In the genomic region with DNA sequence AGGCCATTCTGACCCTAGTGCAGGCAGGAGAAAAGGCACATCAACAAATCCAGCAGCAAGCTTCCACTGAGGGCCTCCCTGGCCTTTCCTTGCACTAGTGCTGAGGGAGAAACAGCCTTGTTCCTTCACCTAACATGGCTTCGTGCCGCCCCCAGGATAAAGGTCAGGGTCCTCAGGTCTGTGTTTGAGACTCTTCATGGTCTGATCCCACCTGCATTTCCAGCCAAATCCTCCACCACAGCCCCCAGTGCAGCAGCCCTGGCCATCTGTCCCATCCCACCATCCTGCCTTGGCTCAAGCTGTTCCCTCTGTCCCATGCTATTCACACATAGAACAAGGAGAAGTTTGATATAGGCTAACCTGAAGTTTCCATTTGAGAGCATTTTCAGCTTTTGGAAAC, we compare ENCODE assay signal across 6 cellular contexts. TPM values are rescaled to one million over a fixed set of nuclear protein-coding genes. Genes with fewer than 3 reads are reported as not detected.
"Had no signal": no experiment of that assay in that cellular context is flagged by ENCODE, and none has a peak within 500 bp of the region (broad histone marks: within the 10 kb centered on the region; RNA-seq: fewer than 3 reads in every experiment).

No MANE protein-coding gene starts in this region.

RNA-seq across cellular contexts. Expression of gene KCNJ18, which starts 20.9 kb away (rescaled TPM):
- total RNA-seq: HepG2, HT1080, IMR-90, M059J, Right ventricle myocardium superior, SJSA1 had no signal
- polyA plus RNA-seq: HepG2, IMR-90 had no signal
